ENCODE assay signal across 1 cellular context in the genomic region with DNA sequence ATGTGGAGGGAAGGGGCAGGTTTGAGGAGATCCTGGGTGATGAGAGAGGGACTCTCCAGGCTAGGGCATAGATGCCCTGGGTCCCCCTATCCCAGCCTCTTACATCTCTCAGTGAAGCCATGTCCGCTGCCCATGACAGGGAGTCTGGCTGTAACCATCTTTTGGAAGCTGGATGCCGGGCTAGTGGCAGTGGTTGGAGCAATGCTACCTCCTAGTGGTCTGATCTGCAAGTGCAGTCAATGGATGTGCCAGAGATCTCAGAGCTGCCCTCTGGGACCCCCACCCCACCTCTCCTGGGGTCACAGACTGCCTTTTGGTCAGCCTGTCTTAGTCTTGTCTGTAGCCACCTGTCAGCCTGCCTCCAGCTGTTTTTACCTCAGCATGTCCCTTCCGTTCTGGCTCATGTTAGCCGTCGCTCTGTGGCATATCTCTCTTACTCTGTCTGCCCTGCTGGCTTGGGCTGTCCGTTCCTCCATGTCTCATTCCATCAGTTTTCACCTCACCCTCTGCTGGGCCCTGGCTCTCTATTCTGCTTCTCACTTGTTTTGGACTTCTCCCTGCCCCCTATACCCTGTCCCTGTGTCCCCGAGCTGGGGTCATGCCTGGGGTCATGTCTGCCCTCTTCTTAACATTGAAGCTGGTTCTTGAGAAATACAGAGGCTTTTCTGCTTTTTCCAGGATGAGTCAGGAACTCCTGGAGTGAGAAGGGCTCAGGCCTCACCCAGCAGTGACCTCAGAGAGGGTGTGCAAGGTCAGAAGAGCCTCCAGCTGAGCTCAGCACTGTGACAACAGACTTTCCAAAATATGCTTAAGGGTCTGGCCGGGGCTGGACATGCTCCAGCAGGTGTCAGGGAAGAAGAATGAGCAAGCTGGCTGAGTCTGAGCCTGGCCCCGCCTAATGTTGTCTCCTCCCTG.
TF ChIP-seq lines count a peak whose summit lies in the region.

No MANE protein-coding gene starts in this region.

TF ChIP-seq in HepG2, 621 proteins besides CTCF, POLR2A, EP300 and RAD21 (continued from another document):
- TF ChIP-seq, protein P1, sequence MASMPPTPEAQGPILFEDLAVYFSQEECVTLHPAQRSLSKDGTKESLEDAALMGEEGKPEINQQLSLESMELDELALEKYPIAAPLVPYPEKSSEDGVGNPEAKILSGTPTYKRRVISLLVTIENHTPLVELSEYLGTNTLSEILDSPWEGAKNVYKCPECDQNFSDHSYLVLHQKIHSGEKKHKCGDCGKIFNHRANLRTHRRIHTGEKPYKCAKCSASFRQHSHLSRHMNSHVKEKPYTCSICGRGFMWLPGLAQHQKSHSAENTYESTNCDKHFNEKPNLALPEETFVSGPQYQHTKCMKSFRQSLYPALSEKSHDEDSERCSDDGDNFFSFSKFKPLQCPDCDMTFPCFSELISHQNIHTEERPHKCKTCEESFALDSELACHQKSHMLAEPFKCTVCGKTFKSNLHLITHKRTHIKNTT (CRISPR knock-in tag; IDR thresholded peaks at IDR 0.05) = no peak
- TF ChIP-seq STAG1 (CRISPR knock-in tag; IDR thresholded peaks at IDR 0.05) = peak; percentile 86
- TF ChIP-seq ESRRA (CRISPR knock-in tag; IDR thresholded peaks at IDR 0.05; ENCODE audit: low read depth) = no peak
- no peak for TF ChIP-seq PTBP1 (IDR thresholded peaks at IDR 0.05; ENCODE audit: low read depth, low read length, poor library complexity, severe bottlenecking)
- TF ChIP-seq EED (CRISPR knock-in tag; IDR thresholded peaks at IDR 0.05) = peak; percentile 17; the same call in 1 of the 2 replicates
- peak; percentile 30 for TF ChIP-seq YY1 (IDR thresholded peaks at IDR 0.05; ENCODE audit: insufficient read depth, insufficient replicate concordance, low read depth, low read length)
- no peak for TF ChIP-seq ATF1 (CRISPR knock-in tag; IDR thresholded peaks at IDR 0.05)
- TF ChIP-seq ZNF317 (CRISPR knock-in tag; IDR thresholded peaks at IDR 0.05) = 0 out of 2 replicates have a peak, but pooled peaks have one; percentile 20
- TF ChIP-seq SALL1 (CRISPR knock-in tag; IDR thresholded peaks at IDR 0.05) = peak; percentile 24; the same call in 1 of the 2 replicates
- TF ChIP-seq, protein P2, sequence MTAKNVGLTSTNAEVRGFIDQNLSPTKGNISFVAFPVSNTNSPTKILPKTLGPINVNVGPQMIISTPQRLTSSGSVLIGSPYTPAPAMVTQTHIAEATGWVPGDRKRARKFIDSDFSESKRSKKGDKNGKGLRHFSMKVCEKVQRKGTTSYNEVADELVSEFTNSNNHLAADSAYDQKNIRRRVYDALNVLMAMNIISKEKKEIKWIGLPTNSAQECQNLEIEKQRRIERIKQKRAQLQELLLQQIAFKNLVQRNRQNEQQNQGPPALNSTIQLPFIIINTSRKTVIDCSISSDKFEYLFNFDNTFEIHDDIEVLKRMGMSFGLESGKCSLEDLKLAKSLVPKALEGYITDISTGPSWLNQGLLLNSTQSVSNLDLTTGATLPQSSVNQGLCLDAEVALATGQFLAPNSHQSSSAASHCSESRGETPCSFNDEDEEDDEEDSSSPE (CRISPR knock-in tag; IDR thresholded peaks at IDR 0.05) = no peak
- TF ChIP-seq KDM5B (CRISPR knock-in tag; IDR thresholded peaks at IDR 0.05; ENCODE audit: borderline replicate concordance) = peak; percentile 20; the same call in 1 of the 2 replicates
